Comparison of ENCODE assay signal across 9 cellular contexts in the genomic region with DNA sequence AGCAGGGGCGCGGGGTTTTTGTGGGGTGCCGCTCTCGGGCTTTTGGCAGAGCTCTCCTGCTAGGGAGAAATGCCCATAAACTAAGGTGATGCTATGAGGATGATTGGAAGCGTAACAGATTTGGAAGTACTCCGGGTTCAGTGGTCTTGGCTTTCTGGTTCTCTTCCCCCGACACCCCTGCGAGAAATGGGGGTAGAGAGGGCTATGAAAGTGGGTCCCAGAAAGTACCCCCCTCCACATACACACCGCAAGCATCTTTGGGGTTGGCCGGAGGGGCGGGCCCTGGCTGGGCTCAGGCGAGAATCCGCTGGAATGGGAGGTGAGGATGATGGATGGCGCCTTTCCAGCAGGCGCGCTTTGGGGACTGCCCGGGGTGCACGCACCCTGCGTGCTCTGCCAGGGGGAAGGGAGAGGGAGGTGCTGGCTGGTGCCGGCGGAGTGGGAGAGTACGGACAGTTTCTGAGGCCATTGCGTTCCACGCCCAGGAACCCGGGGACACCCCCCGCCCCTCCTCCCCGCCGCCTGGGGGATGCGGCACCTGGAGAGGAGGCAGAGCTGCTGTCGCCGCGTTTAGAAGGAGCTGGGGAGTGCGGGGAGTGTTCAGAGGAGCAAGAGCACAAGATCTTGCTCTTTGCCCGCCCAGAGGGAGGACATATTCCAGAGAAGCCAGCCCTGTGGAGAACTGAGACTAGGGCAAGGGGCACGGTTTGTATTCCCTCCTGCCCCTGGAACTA. TPM values are rescaled to one million over a fixed set of nuclear protein-coding genes. Genes with fewer than 3 reads are reported as not detected.
DNase-seq lines count a peak whose midpoint lies in the region; ATAC-seq and TF ChIP-seq lines count a peak whose summit lies in the region.
"Had no signal": no experiment of that assay in that cellular context is flagged by ENCODE, and none has a peak within 500 bp of the region (broad histone marks: within the 10 kb centered on the region; RNA-seq: fewer than 3 reads in every experiment).

No MANE protein-coding gene starts in this region.

- no peaks in the 10 kb centered on the region for H4K20me1 ChIP-seq in OCI-LY7 (ENCODE audit: insufficient read depth, low read length)

- no peaks in the 10 kb centered on the region for H3K79me2 ChIP-seq in OCI-LY7 (ENCODE audit: insufficient read depth, low read depth, low read length)

- H3K4me3 ChIP-seq in right atrium auricular region (peak overlapping the region; percentile 80 to 87), OCI-LY7 (ENCODE audit: low read depth, low read length, poor library complexity, severe bottlenecking) (no peak overlapping the region)

- peaks cover 31% of the 10 kb centered on the region for H3K27me3 Mint-ChIP-seq in activated naive CD4-positive, alpha-beta T cell treated with anti-CD3 and anti-CD28 coated beads, Interleukin-2, amount 10 ng/mL, durations not matched to agents 7 days and 5 days

- TF ChIP-seq CTCF in right atrium auricular region (IDR thresholded peaks at IDR 0.05) (no peak), OCI-LY7 (conservative IDR thresholded peaks at IDR 0.05; ENCODE audit: low read length) (no peak)

- DNase-seq in NCI-H146 (lab: John Stamatoyannopoulos, UW) (peak; percentile 46), NCI-H146 treated with DMSO at 0.1 percent for 48 hours (lab: John Stamatoyannopoulos, UW; ENCODE audit: unreplicated experiment) (no peak), right atrium auricular region (ENCODE audit: low spot score) (no peak), posterior vena cava (ENCODE audit: low spot score) (peak; percentile 82), A172 (ENCODE audit: low spot score) (no peak), OCI-LY7 (ENCODE audit: low spot score) (no peak)
- DNase-seq in activated naive CD4-positive, alpha-beta T cell treated with anti-CD3 and anti-CD28 coated beads, Interleukin-2, amount 10 ng/mL, durations not matched to agents 7 days and 5 days = peak; percentile 49

- H3K36me3 ChIP-seq in right atrium auricular region = no peaks in the 10 kb centered on the region
- H3K36me3 ChIP-seq in OCI-LY7 (ENCODE audit: insufficient read depth, low read length) = no peaks in the 10 kb centered on the region

- POLR2A ChIA-PET in OCI-LY7 (lab: Charles Lee) = no interaction called here

- H3K27ac Mint-ChIP-seq in activated naive CD4-positive, alpha-beta T cell treated with anti-CD3 and anti-CD28 coated beads, Interleukin-2, amount 10 ng/mL, durations not matched to agents 7 days and 5 days = peak overlapping the region; percentile 29

- peaks cover 0 to 54% of the 10 kb centered on the region in 2 donors for H3K4me1 ChIP-seq in right atrium auricular region
- H3K4me1 ChIP-seq in OCI-LY7 (ENCODE audit: insufficient read depth, low read length, poor library complexity, severe bottlenecking) = no peaks in the 10 kb centered on the region

- no TSS peak for BruUV-seq in OCI-LY7 (replicated peaks; lab: Mats Ljungman, UMichigan)

- H3K4me2 ChIP-seq in OCI-LY7 (ENCODE audit: low read length) = no peak overlapping the region

- peak overlapping the region; percentile 81 to 90 for H3K27ac ChIP-seq in right atrium auricular region
- no peak overlapping the region for H3K27ac ChIP-seq in OCI-LY7 (ENCODE audit: low read depth, low read length, poor library complexity, severe bottlenecking)
- H3K27ac ChIP-seq: C4-2B had no signal

- peaks cover 41% of the 10 kb centered on the region for H3K4me1 Mint-ChIP-seq in activated naive CD4-positive, alpha-beta T cell treated with anti-CD3 and anti-CD28 coated beads, Interleukin-2, amount 10 ng/mL, durations not matched to agents 7 days and 5 days

- intact Hi-C loops in posterior vena cava (cut with DNase I) (loop anchor here in 1 of 2 donors (10.0 kb wide), 4 partner anchors 52 to 632 kb away; no protein-coding TSS in a partner anchor), OCI-LY7 (cut with micrococcal nuclease; ENCODE audit: unreplicated experiment) (no loop called here)

- ATAC-seq in GM21381 (IDR thresholded peaks at IDR 0.05; ENCODE audit: unreplicated experiment) = no peak

- H3K4me3 Mint-ChIP-seq in activated naive CD4-positive, alpha-beta T cell treated with anti-CD3 and anti-CD28 coated beads, Interleukin-2, amount 10 ng/mL, durations not matched to agents 7 days and 5 days = peak overlapping the region; percentile 81

- no peaks in the 10 kb centered on the region for H3K27me3 ChIP-seq in right atrium auricular region

- no peaks in the 10 kb centered on the region for H3K36me3 Mint-ChIP-seq in activated naive CD4-positive, alpha-beta T cell treated with anti-CD3 and anti-CD28 coated beads, Interleukin-2, amount 10 ng/mL, durations not matched to agents 7 days and 5 days

- no peak overlapping the region for H2AFZ ChIP-seq in OCI-LY7 (ENCODE audit: low read length)

- H3K9me3 Mint-ChIP-seq in activated naive CD4-positive, alpha-beta T cell treated with anti-CD3 and anti-CD28 coated beads, Interleukin-2, amount 10 ng/mL, durations not matched to agents 7 days and 5 days = no peaks in the 10 kb centered on the region

- no peaks in the 10 kb centered on the region for H3K9me2 ChIP-seq in OCI-LY7 (ENCODE audit: insufficient read depth, low read length)

- CTCF ChIA-PET in activated naive CD4-positive, alpha-beta T cell treated with anti-CD3 and anti-CD28 coated beads, Interleukin-2, amount 10 ng/mL, durations not matched to agents 7 days and 5 days (lab: Charles Lee) = no interaction called here
- CTCF ChIA-PET in OCI-LY7 (lab: Charles Lee; ENCODE audit: unreplicated experiment) = no interaction called here

- H3K9me3 ChIP-seq in right atrium auricular region (no peaks in the 10 kb centered on the region), OCI-LY7 (ENCODE audit: low read length) (no peaks in the 10 kb centered on the region)

RNA-seq across cellular contexts. Expression of gene PCSK5, which starts 1.9 kb away (rescaled TPM):
- total RNA-seq in right atrium auricular region (1 to 10 TPM; 5.3 to 6.5 TPM), posterior vena cava (10 to 100 TPM; 67.9 to 84.2 TPM), OCI-LY7 (2022) (0.76 and 1.1 TPM in 2 replicates)
- total RNA-seq in A172 (2014; rRNA removed; shearing (Covaris generic)) = 0.48 and 0.55 TPM in 2 replicates
- not detected in 2 replicates for total RNA-seq in OCI-LY7 (2014; rRNA removed; shearing (Covaris generic))

Comparison
In these comparisons a context has a peak if more than half of its experiments do, and no peak if none do; other contexts are left out.
1. DNase-seq: peak in NCI-H146 (single experiment), activated naive CD4-positive, alpha-beta T cell treated with anti-CD3 and anti-CD28 coated beads, Interleukin-2, amount 10 ng/mL, durations not matched to agents 7 days and 5 days (single experiment) and posterior vena cava (single experiment); none in NCI-H146 treated with DMSO at 0.1 percent for 48 hours (single experiment), right atrium auricular region (single experiment), A172 (single experiment) and OCI-LY7 (single experiment).
2. RNA of gene PCSK5, which starts 1.9 kb away (total RNA-seq): 67.9 to 84.2 TPM in posterior vena cava; 5.3 to 6.5 TPM in right atrium auricular region, 0.76 to 1.1 TPM in OCI-LY7 and 0.48 to 0.55 TPM in A172; every median in the first group is over 4 times any median in the second.